Comparison of ENCODE assay signal across 12 cellular contexts in genomic region chrX:19066987-19067386, GRCh38. TPM values are rescaled to one million over a fixed set of nuclear protein-coding genes. Genes with fewer than 3 reads are reported as not detected.
DNase-seq lines count a peak whose midpoint lies in the region; ATAC-seq, FAIRE-seq and TF ChIP-seq lines count a peak whose summit lies in the region.
"Not testable (repeated sequence)": the region's sequence is repeated elsewhere in the genome, so short reads cannot be mapped to it uniquely, and the experiment has no call there.
"Had no signal": no experiment of that assay in that cellular context is flagged by ENCODE, and none has a peak within 500 bp of the region (broad histone marks: within the 10 kb centered on the region; RNA-seq: fewer than 3 reads in every experiment).

No MANE protein-coding gene starts in this region.

- not testable (repeated sequence) for H3K27ac ChIP-seq in A549; endodermal cell (ENCODE audit: low read depth, low read length); HepG2 (ENCODE audit: extremely low read length, insufficient read depth, low read length); transverse colon

- not testable (repeated sequence) for TF ChIP-seq EP300 in A549 (IDR thresholded peaks at IDR 0.05); HepG2 (IDR thresholded peaks at IDR 0.05; ENCODE audit: low read depth in 2 of 2, low read length in 2 of 2); HepG2 (CRISPR knock-in tag; IDR thresholded peaks at IDR 0.05; ENCODE audit: borderline replicate concordance); transverse colon (IDR thresholded peaks at IDR 0.05; ENCODE audit: low read depth)

- 85% methylated on average over 4 of the region's 4 CpGs for WGBS in A549 (ENCODE audit: missing lambda C conversion rate)
- WGBS in endodermal cell (ENCODE audit: insufficient coverage in 1 of 2, insufficient read length in 1 of 2), 2 experiments = 96% methylated on average over 3 of the region's 4 CpGs; no CpG with 5 or more reads in 1 of the 2 experiments
- WGBS in HepG2 (ENCODE audit: low lambda C conversion rate) = 3% methylated on average over 4 of the region's 4 CpGs
- WGBS in transverse colon (ENCODE audit: low coverage in 1 of 2), 2 donors = 48 to 62% methylated on average over 3 to 4 of the region's 4 CpGs

- in situ Hi-C loops in HepG2 (cut with HindIII; ENCODE audit: extremely low pct_ligation_motif_present, low pct_unique_long_range_greater_than_20kb); transverse colon (cut with MboI; ENCODE audit: low pct_ligation_motif_present in 1 of 4, low pct_unique_long_range_greater_than_20kb in 1 of 4, low sequenced_read_pairs in 3 of 4): not testable (repeated sequence)

- not testable (repeated sequence) for H3K4me3 ChIP-seq in A549; endodermal cell (ENCODE audit: low read length); mucosa of descending colon; transverse colon
- peak overlapping the region in 2 of 3 experiments; percentile 43 to 45; a peak in 3 of 6 replicates for H3K4me3 ChIP-seq in HepG2 (replicated peaks in 1 of 3; ENCODE audit: insufficient read depth in 1 of 3, low read depth in 2 of 3, low read length in 3 of 3)

- H3K9me3 ChIP-seq in A549; endodermal cell (ENCODE audit: control insufficient read depth, low read length); HepG2 (ENCODE audit: low read length); mucosa of descending colon; transverse colon: not testable (repeated sequence)

- POLR2A ChIA-PET in A549 (lab: Yijun Ruan, JAX); HepG2 (lab: Yijun Ruan, JAX): not testable (repeated sequence)
- POLR2A ChIA-PET in WTC11 (lab: Charles Lee) = interaction anchor here (0.6 kb wide), 1 partner anchor 466 kb away, joined by 4 read pairs; no protein-coding TSS in a partner anchor

- peak overlapping the region; percentile 15 for H2AFZ ChIP-seq in HepG2 (ENCODE audit: low read length)

- H3K27ac Mint-ChIP-seq in WTC11 = 0 out of 2 replicates have a peak overlapping the region, but pooled peaks have one; percentile 27
- H3K27ac Mint-ChIP-seq in endodermal cell = peak overlapping the region; percentile 46

- not testable (repeated sequence) for TF ChIP-seq RAD21 in A549 (conservative IDR thresholded peaks at IDR 0.05 in 1 of 2, IDR thresholded peaks at IDR 0.05 in 1 of 2); HepG2 (CRISPR knock-in tag; IDR thresholded peaks at IDR 0.05)

- H3K36me3 Mint-ChIP-seq in WTC11 = not testable (repeated sequence)
- H3K36me3 Mint-ChIP-seq in endodermal cell (ENCODE audit: low read depth) = peaks cover 10% of the 10 kb centered on the region

- H3K4me1 ChIP-seq in A549 = peaks cover 32% of the 10 kb centered on the region
- H3K4me1 ChIP-seq in endodermal cell (ENCODE audit: control insufficient read depth, insufficient read depth, low read length); mucosa of descending colon (ENCODE audit: low read depth); transverse colon: not testable (repeated sequence)
- H3K4me1 ChIP-seq in HepG2 (ENCODE audit: insufficient read depth, low read length) = peaks cover 43% of the 10 kb centered on the region

- H3K79me2 ChIP-seq in HepG2 (ENCODE audit: insufficient read depth, low read length) = not testable (repeated sequence)

- H3K9ac ChIP-seq in endodermal cell (ENCODE audit: extremely low read depth, low read length, poor library complexity, severe bottlenecking); HepG2 (ENCODE audit: insufficient read depth, low read depth, low read length): not testable (repeated sequence)

- not testable (repeated sequence) for H3K4me2 ChIP-seq in A549
- peak overlapping the region; percentile 65 for H3K4me2 ChIP-seq in HepG2 (ENCODE audit: low read depth, low read length)

- H3K4me1 Mint-ChIP-seq in WTC11 = peaks cover 17% of the 10 kb centered on the region
- not testable (repeated sequence) for H3K4me1 Mint-ChIP-seq in endodermal cell

- H3K27me3 Mint-ChIP-seq in WTC11 (ENCODE audit: low read depth); endodermal cell (ENCODE audit: insufficient read depth): not testable (repeated sequence)

- H3K4me3 Mint-ChIP-seq in WTC11, endodermal cell: not testable (repeated sequence)

- DNase-seq in A549 (ENCODE audit: low read depth in 1 of 2, low spot score in 1 of 2); WTC11 (ENCODE audit: low spot score); endodermal cell: not testable (repeated sequence)
- DNase-seq in HT1080 (ENCODE audit: low read depth) (peak; percentile 3), HepG2 (ENCODE audit: low spot score) (peak; percentile 59), mucosa of descending colon (peak in 1 of 3 donors; percentile 11), transverse colon (peak; percentile 9)

- H4K20me1 ChIP-seq in HepG2 (ENCODE audit: insufficient read depth, low read length) = not testable (repeated sequence)

- CTCF ChIA-PET in A549 (lab: Yijun Ruan, JAX); WTC11 (lab: Charles Lee); HepG2 (lab: Yijun Ruan, JAX; ENCODE audit: low intra/inter-chr PET ratio, low total read pairs): not testable (repeated sequence)

- not testable (repeated sequence) for TF ChIP-seq CTCF in A549 (IDR thresholded peaks at IDR 0.05); WTC11 (IDR thresholded peaks at IDR 0.05); endodermal cell (conservative IDR thresholded peaks at IDR 0.05); HepG2 (CRISPR knock-in tag; IDR thresholded peaks at IDR 0.05); mucosa of descending colon (IDR thresholded peaks at IDR 0.05); transverse colon (IDR thresholded peaks at IDR 0.05)

- H3K36me3 ChIP-seq in endodermal cell (ENCODE audit: control insufficient read depth, insufficient read depth, low read length); HepG2 (replicated peaks in 1 of 2; ENCODE audit: control insufficient read depth in 1 of 2, insufficient read depth in 2 of 2, low read length in 2 of 2); mucosa of descending colon (ENCODE audit: low read depth); transverse colon: not testable (repeated sequence)

- not testable (repeated sequence) for H3K27me3 ChIP-seq in endodermal cell (ENCODE audit: control insufficient read depth, insufficient read depth, low read length, poor library complexity, severe bottlenecking); HepG2 (ENCODE audit: control insufficient read depth in 1 of 2, insufficient read depth in 2 of 2, low read length in 2 of 2); transverse colon

- not testable (repeated sequence) for BruUV-seq in HepG2 (replicated peaks; lab: Mats Ljungman, UMichigan)

- H3K9me3 Mint-ChIP-seq in WTC11 = not testable (repeated sequence)
- H3K9me3 Mint-ChIP-seq in endodermal cell = peaks cover 73% of the 10 kb centered on the region

- intact Hi-C loops in HepG2 (cut with micrococcal nuclease; ENCODE audit: unreplicated experiment); mucosa of descending colon (cut with DNase I, micrococcal nuclease); transverse colon (cut with DNase I; ENCODE audit: low total_unique reads): not testable (repeated sequence)

- FAIRE-seq in A549 (lab: Jason Lieb, UNC) (peak; percentile 36), HepG2 (lab: Jason Lieb, UNC) (peak; percentile 77)

- not testable (repeated sequence) for ATAC-seq in A549, WTC11
- ATAC-seq in HepG2 (peak; percentile 84), mucosa of descending colon (peak; percentile 83)

- TF ChIP-seq POLR2A in A549 (IDR thresholded peaks at IDR 0.05; ENCODE audit: low read length); HepG2 (IDR thresholded peaks at IDR 0.05; ENCODE audit: insufficient read depth in 1 of 2, low read depth in 2 of 2, low read length in 2 of 2); transverse colon (IDR thresholded peaks at IDR 0.05): not testable (repeated sequence)

RNA-seq across cellular contexts. Expression of gene ADGRG2, which starts 55.3 kb away (rescaled TPM):
- polyA plus RNA-seq in A549 (2011; rRNA removed) (8.5 and 10.3 TPM in 2 replicates), A549 (2017; fragmentation: RNase III; extraction: RNeasy Plus Mini Kit Qiagen cat#74134 plus additional on column Dnase treatment) (4.4 to 5.2 TPM (median 4.8 TPM) in 3 replicates), HepG2 (2011; rRNA removed) (not detected in 2 replicates)
- polyA plus RNA-seq in A549 (2012; cell fraction: cytosol; rRNA removed) = 2.4 and 3.0 TPM in 2 replicates
- polyA plus RNA-seq in A549 (2012; cell fraction: nucleus; rRNA removed) = 3.6 and 4.3 TPM in 2 replicates
- 2.8 and 3.5 TPM in 2 replicates for polyA minus RNA-seq in A549 (2011; rRNA and poly(A)+ RNA removed)
- 0.06 TPM in 1 of 2 replicates, not detected in the other for total RNA-seq in HT1080 (2014; rRNA removed; shearing (Covaris generic))
- polyA plus RNA-seq in HT1080 (2015; cell fraction: cytosol; rRNA removed) = 0.09 and 0.21 TPM in 2 replicates
- polyA plus RNA-seq in HT1080 (2015; cell fraction: nucleus; rRNA removed) = 0.27 and 0.31 TPM in 2 replicates
- total RNA-seq in WTC11 (2021) (6.0 to 8.2 TPM (median 6.1 TPM) in 3 replicates), endodermal cell (1 to 10 TPM; 5.9 to 9.4 TPM), HepG2 (2016; rRNA removed; fragmentation: Illumina TruSeq; extraction: Trizol) (not detected in 2 replicates), mucosa of descending colon (1 to 10 TPM in 1 of 3 donors, under 1 TPM in 2; 0.38 to 1.3 (median 0.39) TPM), transverse colon (under 1 TPM in 2 of 4 donors, not detected in 2; 0.41 to 0.64 TPM)
- 4.8 TPM for polyA plus RNA-seq in endodermal cell (2013, experiment 1 of 2)
- 4.0 TPM for polyA plus RNA-seq in endodermal cell (2013, experiment 2 of 2)
- not detected in 2 replicates for total RNA-seq in HepG2 (2016; cell fraction: cytosol; rRNA removed; fragmentation: Illumina TruSeq; extraction: Trizol; ENCODE audit: low read depth)
- not detected in 2 replicates for total RNA-seq in HepG2 (2016; cell fraction: insoluble cytoplasmic fraction; rRNA removed; fragmentation: Illumina TruSeq; extraction: Trizol)
- not detected in 2 replicates for total RNA-seq in HepG2 (2016; cell fraction: membrane; rRNA removed; fragmentation: Illumina TruSeq; extraction: Trizol)
- total RNA-seq in HepG2 (2016; cell fraction: nucleus; rRNA removed; fragmentation: Illumina TruSeq; extraction: Trizol) = not detected in 2 replicates
- polyA plus RNA-seq in HepG2 (2011; cell fraction: cytosol; rRNA removed) = not detected in 2 replicates
- not detected in 2 replicates for polyA plus RNA-seq in HepG2 (2011; cell fraction: nucleus; rRNA removed)
- polyA plus RNA-seq in HepG2 (2012) = 0.05 TPM in 1 of 2 replicates, not detected in the other
- not detected in 2 replicates for polyA plus RNA-seq in HepG2 (2016; cell fraction: cytosol; fragmentation: Illumina TruSeq; extraction: Trizol; ENCODE audit: low read depth)
- not detected in 2 replicates for polyA plus RNA-seq in HepG2 (2016; cell fraction: insoluble cytoplasmic fraction; fragmentation: Illumina TruSeq; extraction: Trizol; ENCODE audit: low read depth)
- polyA plus RNA-seq in HepG2 (2016; cell fraction: membrane; fragmentation: Illumina TruSeq; extraction: Trizol; ENCODE audit: low read depth) = not detected in 2 replicates
- polyA plus RNA-seq in HepG2 (2016; cell fraction: nucleus; fragmentation: Illumina TruSeq; extraction: Trizol; ENCODE audit: insufficient read depth, low read depth) = not detected in 2 replicates
- polyA minus RNA-seq in HepG2 (2011; rRNA and poly(A)+ RNA removed; ENCODE audit: low replicate concordance) = 2.8 TPM in 1 of 2 replicates, not detected in the other
- not detected in 2 replicates for polyA minus RNA-seq in HepG2 (2011; cell fraction: cytosol; rRNA and poly(A)+ RNA removed)
- polyA minus RNA-seq in HepG2 (2011; cell fraction: nucleus; rRNA and poly(A)+ RNA removed) = not detected in 2 replicates
- total RNA-seq: CD4-positive, alpha-beta T cell; CD8-positive, alpha-beta memory T cell; G401; HFFc6 had no signal
- polyA plus RNA-seq: CD14-positive monocyte had no signal
